In genomic region chr15:48375767-48376166, GRCh38 we compare ENCODE assay signal across 28 cellular contexts.
"Had no signal": no experiment of that assay in that cellular context is flagged by ENCODE, and none has a peak within 500 bp of the region (broad histone marks: within the 10 kb centered on the region; RNA-seq: fewer than 3 reads in every experiment).

No MANE protein-coding gene starts in this region.

- H3K4me1 ChIP-seq: colonic mucosa, foreskin keratinocyte, gastrocnemius medialis, gastroesophageal sphincter had no signal

- DNase-seq: colonic mucosa; cortex of kidney; dermis blood vessel endothelial cell; dorsolateral prefrontal cortex; effector CD4-positive, alpha-beta T cell; effector CD8-positive, alpha-beta T cell; effector memory CD4-positive, alpha-beta T cell; effector memory CD8-positive, alpha-beta T cell; endodermal cell; erythroblast; esophagus squamous epithelium; foreskin fibroblast; foreskin keratinocyte; foreskin melanocyte; gastrocnemius medialis; glutamatergic neuron; head of caudate nucleus; heart left ventricle; heart right ventricle had no signal

- H3K4me1 Mint-ChIP-seq: endodermal cell had no signal

- H3K4me3 ChIP-seq: colonic mucosa, coronary artery, dorsolateral prefrontal cortex, esophagus squamous epithelium, gastrocnemius medialis, gastroesophageal sphincter, heart left ventricle, heart right ventricle had no signal

- H3K27ac Mint-ChIP-seq: dendritic cell treated with granulocyte-macrophage colony-stimulating factor and Interleukin-4, amounts not matched to agents 40 ng/mL and 50 ng/mL, for 4 days; effector memory CD8-positive, alpha-beta T cell; endodermal cell had no signal

- H3K4me3 Mint-ChIP-seq: dendritic cell treated with granulocyte-macrophage colony-stimulating factor and Interleukin-4, amounts not matched to agents 40 ng/mL and 50 ng/mL, for 4 days; effector memory CD8-positive, alpha-beta T cell; endodermal cell had no signal

- ATAC-seq: effector memory CD8-positive, alpha-beta T cell; esophagus mucosa; foreskin keratinocyte; gastrocnemius medialis; gastroesophageal sphincter; heart left ventricle; heart right ventricle had no signal

- FAIRE-seq: colon, endometrium, endothelial cell of umbilical vein, frontal cortex had no signal

- H3K27me3 ChIP-seq: colonic mucosa, esophagus squamous epithelium, foreskin keratinocyte, gastrocnemius medialis, heart left ventricle had no signal

- H3K36me3 ChIP-seq: colonic mucosa, esophagus squamous epithelium, gastrocnemius medialis, gastroesophageal sphincter, heart left ventricle, heart right ventricle had no signal

- H3K27ac ChIP-seq: colonic mucosa, coronary artery, dorsolateral prefrontal cortex, epithelial cell of prostate, esophagus squamous epithelium, foreskin keratinocyte, gastrocnemius medialis, gastroesophageal sphincter, heart left ventricle, heart right ventricle had no signal

- H3K9me3 Mint-ChIP-seq: effector memory CD8-positive, alpha-beta T cell had no signal

- H3K9me3 ChIP-seq: colonic mucosa, esophagus squamous epithelium, gastrocnemius medialis, gastroesophageal sphincter, heart left ventricle, heart right ventricle had no signal
